ENCODE assay signal across 1 cellular context in the genomic region with DNA sequence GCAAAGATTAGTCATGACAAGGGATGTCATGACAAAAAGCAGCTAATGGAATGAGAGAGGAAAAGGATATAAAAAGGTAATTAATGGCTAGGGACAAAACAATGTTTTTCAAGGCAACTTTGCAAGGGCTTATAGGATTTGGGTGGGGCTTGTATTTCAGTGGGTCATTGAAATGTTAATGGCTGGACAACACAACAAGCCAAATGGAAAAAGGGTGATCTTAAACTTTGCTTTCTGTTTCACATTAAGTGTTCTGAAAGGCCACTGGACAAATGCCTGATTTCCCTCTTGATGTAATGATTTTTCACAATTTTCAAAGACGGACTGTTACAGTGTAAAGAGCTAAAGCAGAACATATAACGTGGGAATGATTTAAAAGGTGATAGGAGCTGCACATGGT.
TF ChIP-seq lines count a peak whose summit lies in the region.

No MANE protein-coding gene starts in this region.

TF ChIP-seq in SK-N-SH, 30 proteins besides CTCF, POLR2A, EP300 and RAD21 (continued from another document):
- TF ChIP-seq EZH2phosphoT487 (IDR thresholded peaks at IDR 0.05; ENCODE audit: borderline replicate concordance, low read depth) (no peak), NFIC (IDR thresholded peaks at IDR 0.05; ENCODE audit: borderline replicate concordance) (no peak), TAF1 (IDR thresholded peaks at IDR 0.05; ENCODE audit: borderline replicate concordance, low read depth, low read length) (no peak), TEAD4 (IDR thresholded peaks at IDR 0.05; ENCODE audit: borderline replicate concordance, insufficient read depth) (no peak), MEF2A (IDR thresholded peaks at IDR 0.05; ENCODE audit: borderline replicate concordance, low read depth) (no peak), SIN3A (IDR thresholded peaks at IDR 0.05; ENCODE audit: borderline replicate concordance, low read depth, low read length) (no peak), FOXM1 (IDR thresholded peaks at IDR 0.05; ENCODE audit: low read depth) (no peak), NRF1 (IDR thresholded peaks at IDR 0.05; ENCODE audit: low read depth, low read length) (no peak), TCF12 (IDR thresholded peaks at IDR 0.05) (no peak), GABPA (IDR thresholded peaks at IDR 0.05; ENCODE audit: low read depth) (no peak), YY1 (IDR thresholded peaks at IDR 0.05; ENCODE audit: low read depth) (no peak), RCOR1 (IDR thresholded peaks at IDR 0.05; ENCODE audit: low read length) (no peak)
- TF ChIP-seq, protein P1, sequence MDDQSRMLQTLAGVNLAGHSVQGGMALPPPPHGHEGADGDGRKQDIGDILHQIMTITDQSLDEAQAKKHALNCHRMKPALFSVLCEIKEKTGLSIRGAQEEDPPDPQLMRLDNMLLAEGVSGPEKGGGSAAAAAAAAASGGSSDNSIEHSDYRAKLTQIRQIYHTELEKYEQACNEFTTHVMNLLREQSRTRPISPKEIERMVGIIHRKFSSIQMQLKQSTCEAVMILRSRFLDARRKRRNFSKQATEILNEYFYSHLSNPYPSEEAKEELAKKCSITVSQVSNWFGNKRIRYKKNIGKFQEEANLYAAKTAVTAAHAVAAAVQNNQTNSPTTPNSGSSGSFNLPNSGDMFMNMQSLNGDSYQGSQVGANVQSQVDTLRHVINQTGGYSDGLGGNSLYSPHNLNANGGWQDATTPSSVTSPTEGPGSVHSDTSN (IDR thresholded peaks at IDR 0.05): no peak
- TF ChIP-seq, protein P2, sequence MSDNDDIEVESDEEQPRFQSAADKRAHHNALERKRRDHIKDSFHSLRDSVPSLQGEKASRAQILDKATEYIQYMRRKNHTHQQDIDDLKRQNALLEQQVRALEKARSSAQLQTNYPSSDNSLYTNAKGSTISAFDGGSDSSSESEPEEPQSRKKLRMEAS (IDR thresholded peaks at IDR 0.05; ENCODE audit: low read depth): no peak
- TF ChIP-seq, protein P3, sequence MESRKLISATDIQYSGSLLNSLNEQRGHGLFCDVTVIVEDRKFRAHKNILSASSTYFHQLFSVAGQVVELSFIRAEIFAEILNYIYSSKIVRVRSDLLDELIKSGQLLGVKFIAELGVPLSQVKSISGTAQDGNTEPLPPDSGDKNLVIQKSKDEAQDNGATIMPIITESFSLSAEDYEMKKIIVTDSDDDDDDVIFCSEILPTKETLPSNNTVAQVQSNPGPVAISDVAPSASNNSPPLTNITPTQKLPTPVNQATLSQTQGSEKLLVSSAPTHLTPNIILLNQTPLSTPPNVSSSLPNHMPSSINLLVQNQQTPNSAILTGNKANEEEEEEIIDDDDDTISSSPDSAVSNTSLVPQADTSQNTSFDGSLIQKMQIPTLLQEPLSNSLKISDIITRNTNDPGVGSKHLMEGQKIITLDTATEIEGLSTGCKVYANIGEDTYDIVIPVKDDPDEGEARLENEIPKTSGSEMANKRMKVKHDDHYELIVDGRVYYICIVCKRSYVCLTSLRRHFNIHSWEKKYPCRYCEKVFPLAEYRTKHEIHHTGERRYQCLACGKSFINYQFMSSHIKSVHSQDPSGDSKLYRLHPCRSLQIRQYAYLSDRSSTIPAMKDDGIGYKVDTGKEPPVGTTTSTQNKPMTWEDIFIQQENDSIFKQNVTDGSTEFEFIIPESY (IDR thresholded peaks at IDR 0.05; ENCODE audit: borderline replicate concordance, low read depth): no peak
- TF ChIP-seq, protein P4, sequence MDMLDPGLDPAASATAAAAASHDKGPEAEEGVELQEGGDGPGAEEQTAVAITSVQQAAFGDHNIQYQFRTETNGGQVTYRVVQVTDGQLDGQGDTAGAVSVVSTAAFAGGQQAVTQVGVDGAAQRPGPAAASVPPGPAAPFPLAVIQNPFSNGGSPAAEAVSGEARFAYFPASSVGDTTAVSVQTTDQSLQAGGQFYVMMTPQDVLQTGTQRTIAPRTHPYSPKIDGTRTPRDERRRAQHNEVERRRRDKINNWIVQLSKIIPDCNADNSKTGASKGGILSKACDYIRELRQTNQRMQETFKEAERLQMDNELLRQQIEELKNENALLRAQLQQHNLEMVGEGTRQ (IDR thresholded peaks at IDR 0.05; ENCODE audit: borderline replicate concordance, low read depth, low read length): no peak
TF ChIP-seq in SK-N-SH: peak in this region for 0.
